17 cellular contexts compared by ENCODE assay signal in genomic region chr22:49540571-49541450, GRCh38.
"Had no signal": no experiment of that assay in that cellular context is flagged by ENCODE, and none has a peak within 500 bp of the region (broad histone marks: within the 10 kb centered on the region; RNA-seq: fewer than 3 reads in every experiment).

No MANE protein-coding gene starts in this region.

- H3K9ac ChIP-seq: neural progenitor cell, parathyroid adenoma had no signal

- H3K4me3 ChIP-seq: cardiac muscle cell, heart right ventricle, neural progenitor cell, skin epidermis had no signal

- H3K4me2 ChIP-seq: neural progenitor cell had no signal

- DNase-seq: activated CD4-positive, alpha-beta T cell treated with anti-CD3 and anti-CD28 coated beads for 4 hours; activated CD8-positive, alpha-beta memory T cell treated with anti-CD3 and anti-CD28 coated beads, Interleukin-2, amount 50 U/mL, for 4 hours; activated CD8-positive, alpha-beta T cell treated with anti-CD3 and anti-CD28 coated beads for 36 hours; activated naive CD4-positive, alpha-beta T cell; activated T-cell treated with anti-CD3 and anti-CD28 coated beads, Interleukin-2, amount 50 U/mL, for 72 hours; heart right ventricle; mesendoderm; retina; T-helper 9 cell had no signal

- H3K27me3 ChIP-seq: cardiac muscle cell, neural progenitor cell had no signal

- H3K79me2 ChIP-seq: parathyroid adenoma had no signal

- H3K27ac ChIP-seq: cardiac muscle cell, heart right ventricle, neural progenitor cell, parathyroid adenoma, skin epidermis had no signal

- FAIRE-seq: colon, frontal cortex, islet of Langerhans had no signal

- H3K36me3 ChIP-seq: cardiac muscle cell, heart right ventricle, neural progenitor cell had no signal

- H3K9me3 ChIP-seq: heart right ventricle had no signal

- H2AFZ ChIP-seq: neural progenitor cell, parathyroid adenoma had no signal

- ATAC-seq: activated CD8-positive, alpha-beta T cell treated with anti-CD3 and anti-CD28 coated beads for 36 hours; activated T-cell treated with anti-CD3 and anti-CD28 coated beads, Interleukin-2, amount 50 U/mL, for 72 hours; left lobe of liver had no signal

- H3K4me1 ChIP-seq: heart right ventricle, parathyroid adenoma had no signal
